In genomic region chr3:195794708-195795107, GRCh38 we compare ENCODE assay signal across 13 cellular contexts. TPM values are rescaled to one million over a fixed set of nuclear protein-coding genes. Genes with fewer than 3 reads are reported as not detected.
"Had no signal": no experiment of that assay in that cellular context is flagged by ENCODE, and none has a peak within 500 bp of the region (broad histone marks: within the 10 kb centered on the region; RNA-seq: fewer than 3 reads in every experiment).

No MANE protein-coding gene starts in this region.

- H3K27me3 ChIP-seq: ascending aorta had no signal

- H3K36me3 ChIP-seq: ascending aorta had no signal

- H3K4me3 ChIP-seq: ascending aorta, dorsolateral prefrontal cortex had no signal

- H3K36me3 Mint-ChIP-seq: memory B cell, natural killer cell, type B pancreatic cell had no signal

- H3K9me3 Mint-ChIP-seq: memory B cell, type B pancreatic cell had no signal

- H3K27ac Mint-ChIP-seq: memory B cell; natural killer cell; stimulated activated naive CD8-positive, alpha-beta T cell treated with anti-CD3 and anti-CD28 coated beads, Interleukin-15, Interleukin-2, amounts not matched to agents 100 ng/mL and 50 ng/mL, for 24 hours; type B pancreatic cell had no signal

- H3K4me1 ChIP-seq: ascending aorta had no signal

- H3K9me3 ChIP-seq: ascending aorta had no signal

- DNase-seq: activated CD4-positive, alpha-beta T cell treated with anti-CD3 and anti-CD28 coated beads, Interleukin-2, amount 50 U/mL, for 1 hour; activated naive CD4-positive, alpha-beta T cell treated with Interleukin-2 at 50 U/mL for 16 hours; activated T-cell treated with anti-CD3 and anti-CD28 coated beads for 4 hours; dorsolateral prefrontal cortex; erythroblast; hypothalamus; left ventricle myocardium superior; nucleus accumbens had no signal

- H3K4me3 Mint-ChIP-seq: memory B cell; natural killer cell; stimulated activated naive CD8-positive, alpha-beta T cell treated with anti-CD3 and anti-CD28 coated beads, Interleukin-15, Interleukin-2, amounts not matched to agents 100 ng/mL and 50 ng/mL, for 24 hours; type B pancreatic cell had no signal

- H3K27ac ChIP-seq: ascending aorta, dorsolateral prefrontal cortex had no signal

- H3K27me3 Mint-ChIP-seq: type B pancreatic cell had no signal

- ATAC-seq: left ventricle myocardium superior, natural killer cell had no signal

RNA-seq across cellular contexts. Expression of gene MUC4, which starts 17.0 kb away (rescaled TPM):
- total RNA-seq: ascending aorta, left ventricle myocardium superior had no signal
